Comparison of ENCODE assay signal across 31 cellular contexts in genomic region chr3:30195352-30195751, GRCh38.
"Had no signal": no experiment of that assay in that cellular context is flagged by ENCODE, and none has a peak within 500 bp of the region (broad histone marks: within the 10 kb centered on the region; RNA-seq: fewer than 3 reads in every experiment).

No MANE protein-coding gene starts in this region.

- H3K27ac ChIP-seq: ascending aorta, cardiac muscle cell, WERI-Rb-1 had no signal

- H3K27me3 ChIP-seq: ascending aorta, cardiac muscle cell had no signal

- H3K4me3 ChIP-seq: ascending aorta, cardiac muscle cell had no signal

- DNase-seq: activated CD4-positive, alpha-beta memory T cell treated with anti-CD3 and anti-CD28 coated beads, Interleukin-2, amount 10 ng/mL, durations not matched to agents 7 days and 5 days; activated CD4-positive, alpha-beta T cell treated with anti-CD3 and anti-CD28 coated beads for 1 hour; activated CD4-positive, alpha-beta T cell treated with anti-CD3 and anti-CD28 coated beads for 36 hours; activated CD4-positive, alpha-beta T cell treated with anti-CD3 and anti-CD28 coated beads for 48 hours; activated CD4-positive, alpha-beta T cell treated with anti-CD3 and anti-CD28 coated beads, Interleukin-2, amount 10 ng/mL, durations not matched to agents 7 days and 5 days; activated CD4-positive, alpha-beta T cell treated with anti-CD3 and anti-CD28 coated beads, Interleukin-2, amount 50 U/mL, for 48 hours; activated CD4-positive, CD25-positive, alpha-beta regulatory T cell; activated CD8-positive, alpha-beta memory T cell treated with anti-CD3 and anti-CD28 coated beads for 24 hours; activated CD8-positive, alpha-beta memory T cell treated with anti-CD3 and anti-CD28 coated beads, Interleukin-2, amount 10 ng/mL, durations not matched to agents 7 days and 5 days; activated CD8-positive, alpha-beta memory T cell treated with anti-CD3 and anti-CD28 coated beads, Interleukin-2, amount 50 U/mL, for 48 hours; activated CD8-positive, alpha-beta T cell treated with anti-CD3 and anti-CD28 coated beads, Interleukin-2, amount 10 ng/mL, durations not matched to agents 7 days and 5 days; activated effector memory CD4-positive, alpha-beta T cell treated with Interleukin-2 at 50 U/mL for 16 hours; activated gamma-delta T cell; activated naive CD4-positive, alpha-beta T cell treated with anti-CD3 and anti-CD28 coated beads, Interleukin-2, amount 10 ng/mL, durations not matched to agents 7 days and 5 days; activated naive CD4-positive, alpha-beta T cell treated with Interleukin-2 at 50 U/mL for 16 hours; activated naive CD8-positive, alpha-beta T cell treated with anti-CD3 and anti-CD28 coated beads, Interleukin-2, amount 10 ng/mL, durations not matched to agents 7 days and 5 days; activated naive CD8-positive, alpha-beta T cell treated with anti-CD3 and anti-CD28 coated beads, Interleukin-2, amount 50 U/mL, for 24 hours; activated T-cell treated with anti-CD3 and anti-CD28 coated beads, Interleukin-2, amount 50 U/mL, for 24 hours; activated T-cell treated with anti-CD3 and anti-CD28 coated beads, Interleukin-2, amount 50 U/mL, for 48 hours; amygdala; anterior cingulate cortex; caudate nucleus; cerebellar nuclear complex; T-helper 2 cell; T-helper 9 cell; WERI-Rb-1 had no signal

- FAIRE-seq: bronchial epithelial cell had no signal

- H3K36me3 ChIP-seq: ascending aorta, cardiac muscle cell, WERI-Rb-1 had no signal

- H3K9me3 ChIP-seq: ascending aorta had no signal

- ATAC-seq: activated CD4-positive, alpha-beta T cell treated with anti-CD3 and anti-CD28 coated beads for 36 hours; activated CD4-positive, CD25-positive, alpha-beta regulatory T cell treated with anti-CD3 and anti-CD28 coated beads, Interleukin-2, amount 50 U/mL, for 24 hours; activated CD8-positive, alpha-beta memory T cell treated with anti-CD3 and anti-CD28 coated beads, Interleukin-2, amount 10 ng/mL, durations not matched to agents 7 days and 5 days; activated CD8-positive, alpha-beta T cell treated with anti-CD3 and anti-CD28 coated beads, Interleukin-2, amount 10 ng/mL, durations not matched to agents 7 days and 5 days; activated naive CD8-positive, alpha-beta T cell treated with anti-CD3 and anti-CD28 coated beads, Interleukin-2, amount 50 U/mL, for 24 hours; WTC11 had no signal
